In the genomic region with DNA sequence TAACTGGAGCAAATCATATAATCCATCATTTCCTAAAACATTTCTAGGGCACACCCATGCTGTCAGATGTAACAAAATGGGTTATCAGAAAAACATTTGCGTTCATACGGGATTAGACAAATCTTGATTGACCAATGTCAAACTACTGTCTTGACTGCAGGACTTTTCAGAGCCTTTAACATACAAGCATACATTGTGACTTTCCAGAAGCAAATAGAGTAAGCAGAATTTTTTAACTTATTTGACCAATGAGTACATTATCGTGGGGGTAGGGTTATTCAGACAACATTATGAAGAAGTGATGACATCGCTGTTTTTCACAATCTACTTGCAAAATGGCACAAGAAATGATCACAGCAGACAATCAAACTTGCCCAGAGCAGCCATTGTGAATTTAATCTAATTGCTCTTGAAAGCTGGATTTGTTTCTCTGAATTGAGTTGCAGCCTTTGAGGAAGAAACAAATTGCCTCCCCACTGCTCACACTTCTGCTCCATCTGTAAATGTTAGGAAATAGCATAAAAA, we compare ENCODE assay signal across 28 cellular contexts.
"Had no signal": no experiment of that assay in that cellular context is flagged by ENCODE, and none has a peak within 500 bp of the region (broad histone marks: within the 10 kb centered on the region; RNA-seq: fewer than 3 reads in every experiment).

No MANE protein-coding gene starts in this region.

- ATAC-seq: natural killer cell; psoas muscle; right cardiac atrium; sciatic nerve; stimulated activated memory B cell treated with anti-CD40 and anti-IgM and Interleukin-4, amounts not matched to agents 10 μg/mL and 1 μg/mL and 100 μg/mL, for 72 hours; stimulated activated naive CD8-positive, alpha-beta T cell treated with anti-CD3 and anti-CD28 coated beads, Interleukin-15, amount 100 ng/mL, for 72 hours; stimulated activated naive CD8-positive, alpha-beta T cell treated with anti-CD3 and anti-CD28 coated beads, Interleukin-15, Interleukin-2, amounts not matched to agents 100 U/mL and 50 U/mL, for 24 hours; upper lobe of right lung had no signal

- H3K27ac ChIP-seq: neural progenitor cell, ovary, parathyroid adenoma, psoas muscle, skin epidermis, spleen, suprapubic skin, testis, tibial artery, transverse colon, upper lobe of right lung, uterus had no signal

- H3K9me3 ChIP-seq: ovary, psoas muscle, suprapubic skin, testis, transverse colon, upper lobe of right lung, uterus had no signal

- H3K4me3 ChIP-seq: neural progenitor cell, ovary, psoas muscle, skin epidermis, smooth muscle cell, spleen, suprapubic skin, testis, tibial artery, transverse colon, upper lobe of right lung, uterus had no signal

- H3K4me2 ChIP-seq: neural progenitor cell, smooth muscle cell had no signal

- H3K27me3 ChIP-seq: neural progenitor cell, ovary, spleen, suprapubic skin, testis, tibial artery, transverse colon, upper lobe of right lung, uterus had no signal

- H3K9ac ChIP-seq: neural progenitor cell, parathyroid adenoma had no signal

- H2AFZ ChIP-seq: neural progenitor cell, parathyroid adenoma had no signal

- H3K4me1 ChIP-seq: neural progenitor cell, parathyroid adenoma, spleen, testis, upper lobe of right lung, uterus had no signal

- H3K79me2 ChIP-seq: parathyroid adenoma had no signal

- DNase-seq: natural killer cell; occipital lobe; ovary; posterior cingulate gyrus; psoas muscle; right cardiac atrium; spleen; stimulated activated CD4-positive, alpha-beta T cell treated with anti-CD3 and anti-CD28 coated beads, Interleukin-12 subunit alpha, Interleukin-12 subunit beta, amount 100 ng/mL, for 4 hours; stimulated activated CD4-positive, alpha-beta T cell treated with anti-CD3 and anti-CD28 coated beads, Interleukin-1b, Interleukin-23, amount 100 ng/mL, for 48 hours; stimulated activated CD4-positive, alpha-beta T cell treated with anti-CD3 and anti-CD28 coated beads, Interleukin-4, amount 100 ng/mL, for 1 hour; stimulated activated CD4-positive, alpha-beta T cell treated with anti-CD3 and anti-CD28 coated beads, Interleukin-4, amount 100 ng/mL, for 4 hours; stimulated activated CD8-positive, alpha-beta memory T cell treated with anti-CD3 and anti-CD28 coated beads, Interleukin-4, amount 100 ng/mL, for 48 hours; stimulated activated naive CD4-positive, alpha-beta T cell; stimulated activated naive CD8-positive, alpha-beta T cell treated with anti-CD3 and anti-CD28 coated beads, Interleukin-15, amount 100 ng/mL, for 72 hours; stimulated activated naive CD8-positive, alpha-beta T cell treated with anti-CD3 and anti-CD28 coated beads, Interleukin-15, Interleukin-2, amounts not matched to agents 100 U/mL and 50 U/mL, for 24 hours; substantia nigra; testis; tibial artery; transverse colon; upper lobe of right lung; uterus had no signal

- H3K36me3 ChIP-seq: neural progenitor cell, ovary, spleen, suprapubic skin, tibial artery, transverse colon, upper lobe of right lung, uterus had no signal
